Comparison of ENCODE assay signal across 1 cellular context in the genomic region with DNA sequence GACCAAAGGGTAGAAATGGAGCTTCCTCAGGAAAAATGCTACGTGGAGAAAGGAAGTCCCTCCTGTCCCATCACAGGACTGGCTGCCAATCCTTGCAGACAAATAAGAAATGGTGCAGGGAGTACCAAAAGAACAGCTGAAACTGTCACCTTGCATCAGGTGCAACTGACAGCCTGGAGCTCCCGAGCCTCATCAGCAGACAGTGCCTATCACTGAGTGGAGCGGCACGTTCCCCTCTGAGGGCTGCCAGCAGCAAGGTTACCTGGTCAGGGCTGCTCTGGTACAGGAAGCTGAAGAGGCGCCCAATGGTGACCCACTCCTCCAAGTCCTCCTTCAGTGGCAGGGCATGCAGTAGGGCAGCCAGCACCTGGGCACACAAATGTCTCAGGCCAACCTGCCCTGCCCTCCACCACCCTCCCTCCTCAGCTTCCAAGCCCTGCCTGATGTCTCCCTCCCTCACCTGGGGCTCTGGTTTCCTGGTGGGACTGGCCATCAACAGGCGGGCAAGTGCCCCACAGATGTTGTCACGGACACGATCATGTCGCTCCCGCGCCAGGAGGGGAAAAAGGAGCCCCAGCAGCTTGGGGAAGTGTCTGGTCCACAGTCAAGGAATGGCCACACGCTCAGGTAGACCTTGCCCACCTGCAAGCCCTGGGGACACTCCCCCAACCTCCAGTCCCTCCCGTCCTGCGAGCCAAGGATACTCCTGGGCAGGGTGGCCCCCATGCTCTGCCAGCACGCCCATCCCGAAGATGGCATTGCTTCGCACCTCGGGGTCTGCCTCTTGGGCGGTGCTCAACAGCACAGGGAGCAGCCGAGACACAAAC.
TF ChIP-seq lines count a peak whose summit lies in the region.

No MANE protein-coding gene starts in this region.

TF ChIP-seq in K562, 482 proteins besides CTCF, POLR2A, EP300 and RAD21:
- TF ChIP-seq, protein P1, sequence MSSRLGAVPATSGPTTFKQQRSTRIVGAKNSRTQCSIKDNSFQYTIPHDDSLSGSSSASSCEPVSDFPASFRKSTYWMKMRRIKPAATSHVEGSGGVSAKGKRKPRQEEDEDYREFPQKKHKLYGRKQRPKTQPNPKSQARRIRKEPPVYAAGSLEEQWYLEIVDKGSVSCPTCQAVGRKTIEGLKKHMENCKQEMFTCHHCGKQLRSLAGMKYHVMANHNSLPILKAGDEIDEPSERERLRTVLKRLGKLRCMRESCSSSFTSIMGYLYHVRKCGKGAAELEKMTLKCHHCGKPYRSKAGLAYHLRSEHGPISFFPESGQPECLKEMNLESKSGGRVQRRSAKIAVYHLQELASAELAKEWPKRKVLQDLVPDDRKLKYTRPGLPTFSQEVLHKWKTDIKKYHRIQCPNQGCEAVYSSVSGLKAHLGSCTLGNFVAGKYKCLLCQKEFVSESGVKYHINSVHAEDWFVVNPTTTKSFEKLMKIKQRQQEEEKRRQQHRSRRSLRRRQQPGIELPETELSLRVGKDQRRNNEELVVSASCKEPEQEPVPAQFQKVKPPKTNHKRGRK (tag; IDR thresholded peaks at IDR 0.05), result no peak
- TF ChIP-seq POLR2G (IDR thresholded peaks at IDR 0.05; ENCODE audit: low read depth, low read length), result peak; percentile 50; the same call in 1 of the 2 replicates
- peak; percentile 65 for TF ChIP-seq RBFOX2 (IDR thresholded peaks at IDR 0.05; ENCODE audit: low read depth, low read length)
- TF ChIP-seq, protein P2, sequence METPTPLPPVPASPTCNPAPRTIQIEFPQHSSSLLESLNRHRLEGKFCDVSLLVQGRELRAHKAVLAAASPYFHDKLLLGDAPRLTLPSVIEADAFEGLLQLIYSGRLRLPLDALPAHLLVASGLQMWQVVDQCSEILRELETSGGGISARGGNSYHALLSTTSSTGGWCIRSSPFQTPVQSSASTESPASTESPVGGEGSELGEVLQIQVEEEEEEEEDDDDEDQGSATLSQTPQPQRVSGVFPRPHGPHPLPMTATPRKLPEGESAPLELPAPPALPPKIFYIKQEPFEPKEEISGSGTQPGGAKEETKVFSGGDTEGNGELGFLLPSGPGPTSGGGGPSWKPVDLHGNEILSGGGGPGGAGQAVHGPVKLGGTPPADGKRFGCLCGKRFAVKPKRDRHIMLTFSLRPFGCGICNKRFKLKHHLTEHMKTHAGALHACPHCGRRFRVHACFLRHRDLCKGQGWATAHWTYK (CRISPR knock-in tag; IDR thresholded peaks at IDR 0.05), result no peak
